23 cellular contexts compared by ENCODE assay signal in genomic region chr11:57377098-57377497, GRCh38. TPM values are rescaled to one million over a fixed set of nuclear protein-coding genes. Genes with fewer than 3 reads are reported as not detected.
"Had no signal": no experiment of that assay in that cellular context is flagged by ENCODE, and none has a peak within 500 bp of the region (broad histone marks: within the 10 kb centered on the region; RNA-seq: fewer than 3 reads in every experiment).

No MANE protein-coding gene starts in this region.

- H3K36me3 Mint-ChIP-seq: mesothelial cell of epicardium had no signal

- DNase-seq: activated CD4-positive, CD25-positive, alpha-beta regulatory T cell treated with anti-CD3 and anti-CD28 coated beads, Interleukin-2, amount 50 U/mL, for 72 hours; activated CD8-positive, alpha-beta memory T cell treated with anti-CD3 and anti-CD28 coated beads for 24 hours; activated effector memory CD4-positive, alpha-beta T cell treated with anti-CD3 and anti-CD28 coated beads, Interleukin-2, amount 50 U/mL, for 16 hours; activated naive CD4-positive, alpha-beta T cell treated with anti-CD3 and anti-CD28 coated beads, Interleukin-2, amount 50 U/mL, for 16 hours; activated T-cell treated with anti-CD3 and anti-CD28 coated beads, Interleukin-2, amount 50 U/mL, for 72 hours; aorta; colonic mucosa; endodermal cell; gastrocnemius medialis; head of caudate nucleus; left lung; nucleus accumbens; stimulated activated CD4-positive, alpha-beta T cell treated with anti-CD3 and anti-CD28 coated beads, Interleukin-4, amount 100 ng/mL, for 1 hour; stimulated activated naive CD8-positive, alpha-beta T cell treated with anti-CD3 and anti-CD28 coated beads, Interleukin-15, amount 100 ng/mL, for 72 hours had no signal

- H3K4me3 ChIP-seq: colonic mucosa, gastrocnemius medialis, left lung, smooth muscle cell, suprapubic skin had no signal

- H3K4me3 Mint-ChIP-seq: activated T-cell treated with anti-CD3 and anti-CD28 coated beads, Interleukin-2, amount 50 U/mL, for 72 hours; central memory CD8-positive, alpha-beta T cell; endodermal cell; mesothelial cell of epicardium; nephron; stimulated activated naive CD8-positive, alpha-beta T cell treated with anti-CD3 and anti-CD28 coated beads, Interleukin-15, amount 100 ng/mL, for 72 hours had no signal

- H3K27ac Mint-ChIP-seq: activated T-cell treated with anti-CD3 and anti-CD28 coated beads, Interleukin-2, amount 50 U/mL, for 72 hours; endodermal cell; mesothelial cell of epicardium; nephron; stimulated activated naive CD8-positive, alpha-beta T cell treated with anti-CD3 and anti-CD28 coated beads, Interleukin-15, amount 100 ng/mL, for 72 hours had no signal

- H3K4me1 Mint-ChIP-seq: central memory CD8-positive, alpha-beta T cell; endodermal cell; mesothelial cell of epicardium; nephron; stimulated activated naive CD8-positive, alpha-beta T cell treated with anti-CD3 and anti-CD28 coated beads, Interleukin-15, amount 100 ng/mL, for 72 hours had no signal

- H3K9me3 Mint-ChIP-seq: activated T-cell treated with anti-CD3 and anti-CD28 coated beads, Interleukin-2, amount 50 U/mL, for 72 hours; central memory CD8-positive, alpha-beta T cell; endodermal cell; nephron; stimulated activated naive CD8-positive, alpha-beta T cell treated with anti-CD3 and anti-CD28 coated beads, Interleukin-15, amount 100 ng/mL, for 72 hours had no signal

RNA-seq across cellular contexts. Expression of gene PRG3, which starts 3.9 kb away (rescaled TPM):
- total RNA-seq: activated T-cell treated with anti-CD3 and anti-CD28 coated beads, Interleukin-2, amount 50 U/mL, for 72 hours; aorta; colonic mucosa; endodermal cell; epithelial cell of proximal tubule; gastrocnemius medialis; kidney epithelial cell; left lung; lung microvascular endothelial cell; mesothelial cell of epicardium; sciatic nerve; smooth muscle cell; suprapubic skin had no signal

RNA-seq across cellular contexts. Expression of gene PRG2, which starts 13.4 kb away (rescaled TPM):
- total RNA-seq: colonic mucosa, epithelial cell of proximal tubule, gastrocnemius medialis, lung microvascular endothelial cell, mesothelial cell of epicardium, sciatic nerve, smooth muscle cell had no signal

RNA-seq across cellular contexts. Expression of gene P2RX3, which starts 38.9 kb away (rescaled TPM):
- total RNA-seq: activated T-cell treated with anti-CD3 and anti-CD28 coated beads, Interleukin-2, amount 50 U/mL, for 72 hours; aorta; colonic mucosa; endodermal cell; epithelial cell of proximal tubule; gastrocnemius medialis; kidney epithelial cell; left lung; lung microvascular endothelial cell; sciatic nerve; smooth muscle cell; suprapubic skin had no signal
